Comparison of ENCODE assay signal across 1 cellular context in genomic region chr4:110106946-110107325, GRCh38.
TF ChIP-seq lines count a peak whose summit lies in the region.

No MANE protein-coding gene starts in this region.

TF ChIP-seq in H1, 55 proteins besides CTCF, POLR2A, EP300 and RAD21 (continued from another document):
- TF ChIP-seq CHD7 (IDR thresholded peaks at IDR 0.05; ENCODE audit: insufficient replicate concordance, low read length), result no peak
- no peak for TF ChIP-seq YY1 (IDR thresholded peaks at IDR 0.05; ENCODE audit: low read depth, low read length)
- peak; percentile 55; the same call in 1 of the 2 replicates for TF ChIP-seq JUND (IDR thresholded peaks at IDR 0.05; ENCODE audit: low read length)
- TF ChIP-seq MAX (IDR thresholded peaks at IDR 0.05), result no peak
- no peak for TF ChIP-seq HDAC6 (IDR thresholded peaks at IDR 0.05; ENCODE audit: low read depth, low read length)
- peak; percentile 23; the same call in 1 of the 2 replicates for TF ChIP-seq SRF (IDR thresholded peaks at IDR 0.05; ENCODE audit: low read depth, low read length)
- no peak for TF ChIP-seq RNF2 (IDR thresholded peaks at IDR 0.05; ENCODE audit: borderline replicate concordance, low read depth, low read length, missing control alignments, poor library complexity, severe bottlenecking)
- peak; percentile 79 for TF ChIP-seq MAFK (IDR thresholded peaks at IDR 0.05; ENCODE audit: low read depth, low read length)
- TF ChIP-seq SP4 (IDR thresholded peaks at IDR 0.05; ENCODE audit: low read length), result no peak
- TF ChIP-seq BRCA1 (IDR thresholded peaks at IDR 0.05; ENCODE audit: low read depth, low read length), result no peak
- TF ChIP-seq BCL11A (IDR thresholded peaks at IDR 0.05; ENCODE audit: low read depth in 2 of 2, low read length in 2 of 2), result no peak
- no peak for TF ChIP-seq KDM4A (IDR thresholded peaks at IDR 0.05; ENCODE audit: low read depth, low read length, severe bottlenecking)
- no peak for TF ChIP-seq SIRT6 (IDR thresholded peaks at IDR 0.05; ENCODE audit: low read length)
- TF ChIP-seq BACH1 (IDR thresholded peaks at IDR 0.05; ENCODE audit: low read length), result peak; percentile 92
- TF ChIP-seq ZNF274 (IDR thresholded peaks at IDR 0.05; ENCODE audit: borderline replicate concordance, extremely low read depth, low read length), result no peak
